1 cellular context compared by ENCODE assay signal in the genomic region with DNA sequence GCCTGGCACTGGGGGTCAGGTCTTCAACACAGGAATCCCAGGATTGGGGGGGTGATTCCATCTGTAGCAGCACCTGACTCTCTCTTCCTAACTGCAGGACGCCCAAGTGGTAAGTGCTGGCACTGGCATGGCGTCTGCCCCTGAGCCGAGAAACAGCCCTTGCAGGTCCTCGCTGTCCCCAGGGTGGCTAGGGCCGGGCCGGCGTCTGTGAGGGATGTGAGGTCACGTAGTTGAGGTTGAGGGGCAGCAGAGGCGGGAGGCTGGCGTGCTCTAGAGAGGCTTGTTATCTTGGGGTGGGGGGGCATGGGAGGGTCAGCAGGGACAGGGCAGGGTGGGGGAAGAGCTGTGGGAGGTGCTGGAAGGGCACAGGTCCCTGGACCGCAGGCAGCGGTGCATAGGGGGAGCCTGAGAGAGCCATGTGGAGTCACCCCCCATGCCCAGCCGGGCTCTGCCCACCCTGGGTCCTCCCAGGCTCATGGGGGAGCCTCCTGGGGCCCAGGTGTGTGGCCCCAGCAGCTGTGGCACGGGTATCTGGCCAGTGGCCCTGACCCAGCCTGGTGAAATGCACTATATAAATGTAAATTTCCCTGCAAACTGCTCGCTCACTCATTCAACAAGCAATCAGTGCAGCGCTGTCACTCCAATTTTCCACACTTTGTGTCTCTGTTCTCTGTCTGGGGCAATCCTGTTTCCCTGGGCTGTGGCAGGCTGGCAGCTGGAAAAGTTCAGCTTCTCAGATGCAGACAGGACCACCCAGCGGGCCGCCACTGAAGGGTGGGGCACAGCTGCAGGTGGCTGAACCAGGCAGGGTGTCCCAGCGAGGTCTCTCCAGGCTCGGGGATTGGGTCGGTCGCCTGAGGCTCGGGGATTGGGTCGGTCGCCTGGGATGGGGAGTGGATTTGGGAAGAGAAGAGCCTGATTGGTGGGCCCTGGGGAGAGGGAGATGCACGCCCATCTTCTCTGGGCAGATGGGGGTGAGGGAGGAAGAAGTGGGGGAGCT.
TF ChIP-seq lines count a peak whose summit lies in the region.

No MANE protein-coding gene starts in this region.

TF ChIP-seq in WTC11, 78 proteins besides CTCF, POLR2A, EP300 and RAD21 (continued from another document):
- TF ChIP-seq, protein P1, sequence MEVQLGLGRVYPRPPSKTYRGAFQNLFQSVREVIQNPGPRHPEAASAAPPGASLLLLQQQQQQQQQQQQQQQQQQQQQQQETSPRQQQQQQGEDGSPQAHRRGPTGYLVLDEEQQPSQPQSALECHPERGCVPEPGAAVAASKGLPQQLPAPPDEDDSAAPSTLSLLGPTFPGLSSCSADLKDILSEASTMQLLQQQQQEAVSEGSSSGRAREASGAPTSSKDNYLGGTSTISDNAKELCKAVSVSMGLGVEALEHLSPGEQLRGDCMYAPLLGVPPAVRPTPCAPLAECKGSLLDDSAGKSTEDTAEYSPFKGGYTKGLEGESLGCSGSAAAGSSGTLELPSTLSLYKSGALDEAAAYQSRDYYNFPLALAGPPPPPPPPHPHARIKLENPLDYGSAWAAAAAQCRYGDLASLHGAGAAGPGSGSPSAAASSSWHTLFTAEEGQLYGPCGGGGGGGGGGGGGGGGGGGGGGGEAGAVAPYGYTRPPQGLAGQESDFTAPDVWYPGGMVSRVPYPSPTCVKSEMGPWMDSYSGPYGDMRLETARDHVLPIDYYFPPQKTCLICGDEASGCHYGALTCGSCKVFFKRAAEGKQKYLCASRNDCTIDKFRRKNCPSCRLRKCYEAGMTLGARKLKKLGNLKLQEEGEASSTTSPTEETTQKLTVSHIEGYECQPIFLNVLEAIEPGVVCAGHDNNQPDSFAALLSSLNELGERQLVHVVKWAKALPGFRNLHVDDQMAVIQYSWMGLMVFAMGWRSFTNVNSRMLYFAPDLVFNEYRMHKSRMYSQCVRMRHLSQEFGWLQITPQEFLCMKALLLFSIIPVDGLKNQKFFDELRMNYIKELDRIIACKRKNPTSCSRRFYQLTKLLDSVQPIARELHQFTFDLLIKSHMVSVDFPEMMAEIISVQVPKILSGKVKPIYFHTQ (CRISPR knock-in tag; IDR thresholded peaks at IDR 0.05): no peak
- TF ChIP-seq, protein P2, sequence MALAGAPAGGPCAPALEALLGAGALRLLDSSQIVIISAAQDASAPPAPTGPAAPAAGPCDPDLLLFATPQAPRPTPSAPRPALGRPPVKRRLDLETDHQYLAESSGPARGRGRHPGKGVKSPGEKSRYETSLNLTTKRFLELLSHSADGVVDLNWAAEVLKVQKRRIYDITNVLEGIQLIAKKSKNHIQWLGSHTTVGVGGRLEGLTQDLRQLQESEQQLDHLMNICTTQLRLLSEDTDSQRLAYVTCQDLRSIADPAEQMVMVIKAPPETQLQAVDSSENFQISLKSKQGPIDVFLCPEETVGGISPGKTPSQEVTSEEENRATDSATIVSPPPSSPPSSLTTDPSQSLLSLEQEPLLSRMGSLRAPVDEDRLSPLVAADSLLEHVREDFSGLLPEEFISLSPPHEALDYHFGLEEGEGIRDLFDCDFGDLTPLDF (CRISPR knock-in tag; IDR thresholded peaks at IDR 0.05): no peak
TF ChIP-seq in WTC11: peak in this region for 0.
